In the genomic region with DNA sequence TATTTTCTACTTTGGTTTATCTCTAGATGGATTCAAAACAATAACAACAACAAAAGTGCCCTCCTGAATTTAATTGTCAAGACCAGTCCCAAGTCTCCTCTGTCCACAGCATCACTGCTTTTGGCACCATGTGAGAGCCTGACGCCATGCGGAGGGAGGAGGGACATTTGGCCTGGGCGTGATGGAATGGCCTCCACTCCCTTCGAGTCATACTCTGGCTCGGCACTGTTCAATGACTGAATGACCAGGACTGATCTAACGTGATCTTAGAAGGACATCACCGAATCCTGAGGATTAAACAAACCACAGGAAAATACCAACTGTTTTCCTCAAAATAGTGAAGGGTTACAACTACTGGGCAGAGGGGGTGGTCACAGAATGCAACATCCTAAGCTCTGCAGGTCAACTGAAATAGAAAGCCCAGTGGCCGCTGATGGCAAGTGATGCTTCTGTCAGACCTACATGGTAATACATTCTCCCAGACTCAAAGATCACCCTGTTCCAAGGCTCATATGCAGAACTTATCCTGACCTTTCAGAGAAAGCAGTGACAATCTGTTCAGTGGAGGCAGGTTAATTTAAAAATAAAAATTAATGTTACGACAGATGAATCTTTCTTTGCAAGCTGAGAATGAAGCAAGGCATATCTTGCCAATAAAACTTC, we compare ENCODE assay signal across 1 cellular context.
TF ChIP-seq lines count a peak whose summit lies in the region.

No MANE protein-coding gene starts in this region.

TF ChIP-seq in GM12878, 131 proteins besides CTCF, POLR2A, EP300 and RAD21:
- 0 out of 2 replicates have a peak, but pooled peaks have one; percentile 15 for TF ChIP-seq POLR2AphosphoS5 (IDR thresholded peaks at IDR 0.05; ENCODE audit: low read length)
- TF ChIP-seq, protein P1, sequence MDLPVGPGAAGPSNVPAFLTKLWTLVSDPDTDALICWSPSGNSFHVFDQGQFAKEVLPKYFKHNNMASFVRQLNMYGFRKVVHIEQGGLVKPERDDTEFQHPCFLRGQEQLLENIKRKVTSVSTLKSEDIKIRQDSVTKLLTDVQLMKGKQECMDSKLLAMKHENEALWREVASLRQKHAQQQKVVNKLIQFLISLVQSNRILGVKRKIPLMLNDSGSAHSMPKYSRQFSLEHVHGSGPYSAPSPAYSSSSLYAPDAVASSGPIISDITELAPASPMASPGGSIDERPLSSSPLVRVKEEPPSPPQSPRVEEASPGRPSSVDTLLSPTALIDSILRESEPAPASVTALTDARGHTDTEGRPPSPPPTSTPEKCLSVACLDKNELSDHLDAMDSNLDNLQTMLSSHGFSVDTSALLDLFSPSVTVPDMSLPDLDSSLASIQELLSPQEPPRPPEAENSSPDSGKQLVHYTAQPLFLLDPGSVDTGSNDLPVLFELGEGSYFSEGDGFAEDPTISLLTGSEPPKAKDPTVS (IDR thresholded peaks at IDR 0.05; ENCODE audit: low read depth, low read length) = no peak
